12 cellular contexts compared by ENCODE assay signal in genomic region chr9:37920471-37921167, GRCh38. TPM values are rescaled to one million over a fixed set of nuclear protein-coding genes. Genes with fewer than 3 reads are reported as not detected.
DNase-seq lines count a peak whose midpoint lies in the region; ATAC-seq and TF ChIP-seq lines count a peak whose summit lies in the region.
"Had no signal": no experiment of that assay in that cellular context is flagged by ENCODE, and none has a peak within 500 bp of the region (broad histone marks: within the 10 kb centered on the region; RNA-seq: fewer than 3 reads in every experiment).

No MANE protein-coding gene starts in this region.

- H2BK120ac ChIP-seq in mesendoderm (ENCODE audit: low read depth, low read length), result no peak overlapping the region

- no peak overlapping the region for H3K4ac ChIP-seq in mesendoderm (ENCODE audit: low read depth, low read length)

- H3K27ac ChIP-seq in RWPE1 (peak overlapping the region; percentile 95), mesendoderm (ENCODE audit: low read depth, low read length) (no peak overlapping the region)
- H3K27ac ChIP-seq: transverse colon had no signal

- H3K9ac ChIP-seq in mesendoderm (ENCODE audit: low read length), result no peak overlapping the region

- H3K23ac ChIP-seq in mesendoderm (ENCODE audit: low read length), result no peak overlapping the region

- no peak overlapping the region for H3K4me2 ChIP-seq in mesendoderm (ENCODE audit: low read length)

- no peak overlapping the region for H2AK5ac ChIP-seq in mesendoderm (ENCODE audit: low read length)

- peaks cover 3% of the 10 kb centered on the region for H3K36me3 ChIP-seq in mesendoderm (ENCODE audit: control insufficient read depth, insufficient read depth, low read length)
- H3K36me3 ChIP-seq: transverse colon had no signal

- ATAC-seq in GM21619 (IDR thresholded peaks at IDR 0.05; ENCODE audit: unreplicated experiment) (peak; percentile 76), HG02840 (IDR thresholded peaks at IDR 0.05; ENCODE audit: low FRiP score, unreplicated experiment) (no peak)

- H3K79me2 ChIP-seq in mesendoderm (ENCODE audit: control insufficient read depth, insufficient read depth, low read length), result no peaks in the 10 kb centered on the region

- H3K79me1 ChIP-seq in mesendoderm (ENCODE audit: low read length), result peaks cover 7% of the 10 kb centered on the region

- TF ChIP-seq CTCF in RWPE1 (conservative IDR thresholded peaks at IDR 0.05; ENCODE audit: low read depth), result no peak

- no peak overlapping the region for H4K5ac ChIP-seq in mesendoderm (ENCODE audit: low read length)

- peak; percentile 46 for DNase-seq in DMS53 (lab: John Stamatoyannopoulos, UW)
- DNase-seq in DMS53 treated with DMSO at 0.1 percent for 48 hours (lab: John Stamatoyannopoulos, UW; ENCODE audit: unreplicated experiment), result no peak
- no peak for DNase-seq in RWPE1 (ENCODE audit: low spot score)
- DNase-seq in mesendoderm, result peak; percentile 55
- no peak for DNase-seq in NCI-H774 (lab: John Stamatoyannopoulos, UW)
- no peak for DNase-seq in NCI-H2171 (lab: John Stamatoyannopoulos, UW)
- DNase-seq: central memory CD4-positive, alpha-beta T cell; immature natural killer cell; transverse colon had no signal

- peaks cover 6% of the 10 kb centered on the region for H3K4me1 ChIP-seq in mesendoderm (ENCODE audit: control insufficient read depth, low read depth, low read length)
- H3K4me1 ChIP-seq: transverse colon had no signal

- no peak overlapping the region for H2BK5ac ChIP-seq in mesendoderm (ENCODE audit: low read length)

- CTCF ChIA-PET in RWPE1 (lab: Yijun Ruan, JAX), result interaction anchor here (0.7 kb wide), 1 partner anchor 153 kb away, joined by 4 read pairs; no protein-coding TSS in a partner anchor

- H2BK15ac ChIP-seq in mesendoderm (replicated peaks; ENCODE audit: low read depth), result no peak overlapping the region

- no peaks in the 10 kb centered on the region for H3K27me3 ChIP-seq in mesendoderm (ENCODE audit: insufficient read depth, low read length, poor library complexity)
- H3K27me3 ChIP-seq: transverse colon had no signal

- H3K56ac ChIP-seq in mesendoderm (ENCODE audit: low read length), result no peak overlapping the region

- no peak overlapping the region for H3K4me3 ChIP-seq in mesendoderm (ENCODE audit: low read length)
- H3K4me3 ChIP-seq: smooth muscle cell, transverse colon had no signal

- no CpG with 5 or more reads among the region's 5 CpGs for WGBS in mesendoderm (ENCODE audit: extremely low coverage, insufficient coverage, low lambda C conversion rate)

- H3K18ac ChIP-seq in mesendoderm (ENCODE audit: low read length), result no peak overlapping the region

- POLR2A ChIA-PET in RWPE1 (lab: Yijun Ruan, JAX; ENCODE audit: low non-redundant PET), result no interaction called here

- H4K8ac ChIP-seq in mesendoderm (ENCODE audit: low read depth, low read length), result no peak overlapping the region

RNA-seq across cellular contexts. Expression of gene SLC25A51, which starts 16.7 kb away (rescaled TPM):
- 6.9 TPM for polyA plus RNA-seq in mesendoderm (2013, experiment 1 of 2)
- polyA plus RNA-seq in mesendoderm (2013, experiment 2 of 2), result 6.9 TPM

Comparison
In these comparisons a context has a peak if more than half of its experiments do, and no peak if none do; other contexts are left out.
1. DNase-seq: peak in DMS53 (single experiment) and mesendoderm (single experiment); none in DMS53 treated with DMSO at 0.1 percent for 48 hours (single experiment), RWPE1 (single experiment), NCI-H774 (single experiment) and NCI-H2171 (single experiment).